In genomic region chrX:46375831-46376230, GRCh38 we compare ENCODE assay signal across 13 cellular contexts.
"Had no signal": no experiment of that assay in that cellular context is flagged by ENCODE, and none has a peak within 500 bp of the region (broad histone marks: within the 10 kb centered on the region; RNA-seq: fewer than 3 reads in every experiment).

No MANE protein-coding gene starts in this region.

- DNase-seq: cerebellar nuclear complex, stomach, T1000 had no signal

- H3K4me3 ChIP-seq: stomach, thoracic aorta had no signal

- H3K36me3 ChIP-seq: stomach, thoracic aorta had no signal

- H3K36me3 Mint-ChIP-seq: activated naive CD4-positive, alpha-beta T cell treated with anti-CD3 and anti-CD28 coated beads, Interleukin-2, amount 10 ng/mL, durations not matched to agents 7 days and 5 days; brain; T-cell had no signal

- H3K27ac Mint-ChIP-seq: activated CD4-positive, alpha-beta memory T cell treated with anti-CD3 and anti-CD28 coated beads, Interleukin-2, amount 10 ng/mL, durations not matched to agents 7 days and 5 days; activated CD4-positive, alpha-beta T cell treated with anti-CD3 and anti-CD28 coated beads for 36 hours; activated naive CD4-positive, alpha-beta T cell treated with anti-CD3 and anti-CD28 coated beads, Interleukin-2, amount 10 ng/mL, durations not matched to agents 7 days and 5 days; activated T-helper 1 cell treated with anti-CD3 and anti-CD28 coated beads, Interleukin-12 subunit alpha, Interleukin-12 subunit beta, Interleukin-2, Interleukin-4 antibody, amounts not matched to agents 30 ng/mL and 10 ng/mL and 1 ng/mL, durations not matched to agents 14 hours and 24 hours and 36 hours; endodermal cell; nephron progenitor cell; T-cell had no signal

- H3K9me3 Mint-ChIP-seq: activated CD4-positive, alpha-beta memory T cell treated with anti-CD3 and anti-CD28 coated beads, Interleukin-2, amount 10 ng/mL, durations not matched to agents 7 days and 5 days; activated naive CD4-positive, alpha-beta T cell treated with anti-CD3 and anti-CD28 coated beads, Interleukin-2, amount 10 ng/mL, durations not matched to agents 7 days and 5 days; activated T-helper 1 cell treated with anti-CD3 and anti-CD28 coated beads, Interleukin-12 subunit alpha, Interleukin-12 subunit beta, Interleukin-2, Interleukin-4 antibody, amounts not matched to agents 30 ng/mL and 10 ng/mL and 1 ng/mL, durations not matched to agents 14 hours and 24 hours and 36 hours; brain; T-cell had no signal

- H3K9me3 ChIP-seq: stomach, thoracic aorta had no signal

- H3K27me3 ChIP-seq: stomach had no signal

- H3K27ac ChIP-seq: stomach, thoracic aorta, VCaP had no signal

- H3K4me1 Mint-ChIP-seq: T-cell had no signal

- H3K4me1 ChIP-seq: stomach had no signal

- H3K27me3 Mint-ChIP-seq: activated CD4-positive, alpha-beta memory T cell treated with anti-CD3 and anti-CD28 coated beads, Interleukin-2, amount 10 ng/mL, durations not matched to agents 7 days and 5 days; activated CD4-positive, alpha-beta T cell treated with anti-CD3 and anti-CD28 coated beads for 36 hours; brain had no signal

- H3K4me3 Mint-ChIP-seq: activated CD4-positive, alpha-beta memory T cell treated with anti-CD3 and anti-CD28 coated beads, Interleukin-2, amount 10 ng/mL, durations not matched to agents 7 days and 5 days; activated CD4-positive, alpha-beta T cell treated with anti-CD3 and anti-CD28 coated beads for 36 hours; activated naive CD4-positive, alpha-beta T cell treated with anti-CD3 and anti-CD28 coated beads, Interleukin-2, amount 10 ng/mL, durations not matched to agents 7 days and 5 days; activated T-helper 1 cell treated with anti-CD3 and anti-CD28 coated beads, Interleukin-12 subunit alpha, Interleukin-12 subunit beta, Interleukin-2, Interleukin-4 antibody, amounts not matched to agents 30 ng/mL and 10 ng/mL and 1 ng/mL, durations not matched to agents 14 hours and 24 hours and 36 hours; endodermal cell; nephron progenitor cell; T-cell had no signal
